ENCODE assay signal across 8 cellular contexts in the genomic region with DNA sequence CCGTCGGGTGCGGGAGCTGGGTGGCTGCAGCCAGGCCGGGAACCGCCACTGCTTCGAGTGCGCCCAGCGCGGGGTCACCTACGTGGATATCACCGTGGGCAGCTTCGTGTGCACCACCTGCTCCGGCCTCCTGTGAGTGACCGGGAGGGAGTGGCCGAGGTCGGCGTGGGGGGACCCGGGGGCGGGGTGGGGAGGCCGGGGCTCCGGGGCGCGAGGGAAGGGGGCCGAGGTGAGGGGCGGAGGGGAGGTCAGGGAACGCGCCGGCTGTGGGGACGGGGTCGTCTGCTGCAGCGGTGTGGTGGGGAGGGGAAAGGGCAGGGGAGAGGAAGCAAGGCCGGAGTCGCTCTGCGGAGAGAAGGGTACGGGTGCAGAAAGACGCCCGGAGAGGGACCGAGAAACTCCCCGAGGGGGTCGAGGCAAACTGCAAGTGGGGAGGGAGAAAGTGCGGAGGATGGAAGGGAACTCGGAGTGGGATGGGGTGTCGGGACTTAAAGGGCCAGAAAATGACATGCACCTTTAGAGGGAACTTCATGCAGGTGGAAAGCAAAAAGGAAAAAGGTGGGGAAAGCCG. TPM values are rescaled to one million over a fixed set of nuclear protein-coding genes. Genes with fewer than 3 reads are reported as not detected.
DNase-seq lines count a peak whose midpoint lies in the region; ATAC-seq, FAIRE-seq and TF ChIP-seq lines count a peak whose summit lies in the region.

No MANE protein-coding gene starts in this region.

- H3K79me1 ChIP-seq in mesenchymal stem cell (replicated peaks; ENCODE audit: low read length, poor library complexity, severe bottlenecking): peaks cover 25% of the 10 kb centered on the region

- TF ChIP-seq CTCF in K562 (IDR thresholded peaks at IDR 0.05 in 2 of 3, conservative IDR thresholded peaks at IDR 0.05 in 1 of 3; ENCODE audit: insufficient read depth in 2 of 3, low read depth in 1 of 3, low read length in 3 of 3): no peak

- no peak overlapping the region for H2BK12ac ChIP-seq in mesenchymal stem cell (ENCODE audit: low read length in 2 of 2)

- no peak overlapping the region for H4K91ac ChIP-seq in mesenchymal stem cell (ENCODE audit: low read length)

- H3K36me3 ChIP-seq in K562 (ENCODE audit: control insufficient read depth, insufficient read depth, low read length) (no peaks in the 10 kb centered on the region; the same call in 2 of the 3 replicates), mesenchymal stem cell (ENCODE audit: control insufficient read depth in 1 of 2, insufficient read depth in 2 of 2, low read depth in 1 of 2, low read length in 2 of 2) (no peaks in the 10 kb centered on the region), aorta (ENCODE audit: control insufficient read depth in 1 of 2, insufficient read depth in 2 of 2, low read length in 1 of 2) (no peaks in the 10 kb centered on the region)

- FAIRE-seq in K562 (lab: Jason Lieb, UNC): no peak

- intact Hi-C loops in K562 (cut with micrococcal nuclease): loop anchor here (2.0 to 5.0 kb wide), 2 partner anchors 29 to 37 kb away; no protein-coding TSS in a partner anchor
- intact Hi-C loops in aorta (cut with DNase I): no loop called here

- no peak for TF ChIP-seq POLR2A in K562 (conservative IDR thresholded peaks at IDR 0.05)

- H4K8ac ChIP-seq in mesenchymal stem cell (ENCODE audit: low read length): peak overlapping the region; percentile 4

- CTCF ChIA-PET in K562 (lab: Yijun Ruan, JAX; ENCODE audit: low intra/inter-chr PET ratio): interaction anchor here (0.7 kb wide), 1 partner anchor 57 kb away, joined by 3 read pairs; no protein-coding TSS in a partner anchor

- H3K27ac ChIP-seq in K562 (ENCODE audit: extremely low read depth, low read depth, low read length) (peak overlapping the region; percentile 56), mesenchymal stem cell (ENCODE audit: low read length, poor library complexity, severe bottlenecking) (no peak overlapping the region), aorta (ENCODE audit: low read depth in 1 of 2, low read length in 2 of 2) (peak overlapping the region in 1 of 2 donors; percentile 53)

- no peaks in the 10 kb centered on the region for H3K27me3 ChIP-seq in K562 (ENCODE audit: control insufficient read depth in 2 of 2, insufficient read depth in 2 of 2, low read length in 2 of 2)
- no peaks in the 10 kb centered on the region for H3K27me3 ChIP-seq in mesenchymal stem cell (ENCODE audit: control insufficient read depth in 1 of 2, insufficient read depth in 1 of 2, low read length in 2 of 2)
- H3K27me3 ChIP-seq in aorta (ENCODE audit: control insufficient read depth in 1 of 2, insufficient read depth in 2 of 2, low read length in 1 of 2): no peaks in the 10 kb centered on the region

- ATAC-seq in K562 (peak; percentile 0; the same call in 1 of the 3 replicates), aorta (ENCODE audit: low FRiP score) (peak; percentile 4), GM21717 (IDR thresholded peaks at IDR 0.05; ENCODE audit: unreplicated experiment) (no peak), HG03280 (IDR thresholded peaks at IDR 0.05; ENCODE audit: unreplicated experiment) (no peak)

- peak overlapping the region; percentile 57 to 92 for H3K9ac ChIP-seq in K562 (ENCODE audit: insufficient read depth in 1 of 2, low read depth in 2 of 2, low read length in 2 of 2)
- peak overlapping the region; percentile 81 for H3K9ac ChIP-seq in mesenchymal stem cell (ENCODE audit: low read length)

- under 1% methylated on average over 29 of the region's 44 CpGs for WGBS in K562 (ENCODE audit: insufficient coverage, low coverage, missing lambda C conversion rate)
- WGBS in mesenchymal stem cell: 2% methylated on average over 39 of the region's 44 CpGs
- 1 to 2% methylated on average over 42 to 44 of the region's 44 CpGs for WGBS in aorta, 2 donors

- no peaks in the 10 kb centered on the region for H3K9me3 ChIP-seq in K562 (replicated peaks; ENCODE audit: control insufficient read depth, insufficient read depth, low read depth, low read length)
- H3K9me3 ChIP-seq in mesenchymal stem cell (ENCODE audit: control insufficient read depth, low read length): no peaks in the 10 kb centered on the region
- no peaks in the 10 kb centered on the region for H3K9me3 ChIP-seq in aorta (ENCODE audit: control insufficient read depth, low read length)

- peak overlapping the region; percentile 45 to 81 for H3K4ac ChIP-seq in mesenchymal stem cell (ENCODE audit: low read depth in 1 of 2, low read length in 2 of 2)

- H4K20me1 ChIP-seq in K562 (replicated peaks; ENCODE audit: control insufficient read depth, insufficient read depth, low read length): no peaks in the 10 kb centered on the region; the same call in 1 of the 2 replicates

- peak overlapping the region; percentile 87 for H3K4me3 ChIP-seq in K562
- peak overlapping the region; percentile 75 to 89 for H3K4me3 ChIP-seq in mesenchymal stem cell (ENCODE audit: insufficient read depth in 1 of 2, low read depth in 1 of 2, low read length in 2 of 2)
- peak overlapping the region; percentile 41 to 73 for H3K4me3 ChIP-seq in aorta (ENCODE audit: low read length in 2 of 2)

- H3K9me1 ChIP-seq in K562 (ENCODE audit: control insufficient read depth, insufficient read depth, low read length): no peaks in the 10 kb centered on the region

- H3K79me2 ChIP-seq in K562 (ENCODE audit: control insufficient read depth, insufficient read depth, low read length): peaks cover 40% of the 10 kb centered on the region

- POLR2A ChIA-PET in K562 (lab: Yijun Ruan, JAX): interaction anchor here (0.6 to 1.7 kb wide), 6 partner anchors 11 to 73 kb away, joined by 3 to 6 read pairs (median 3); a partner anchor contains a TSS

- H3K4me1 ChIP-seq in K562 (replicated peaks in 1 of 2; ENCODE audit: control insufficient read depth in 2 of 2, insufficient read depth in 2 of 2, low read length in 2 of 2): peaks cover 30 to 38% of the 10 kb centered on the region in 2 experiments
- H3K4me1 ChIP-seq in mesenchymal stem cell (ENCODE audit: control insufficient read depth, insufficient read depth, low read depth, low read length): peaks cover 10% of the 10 kb centered on the region
- peaks cover 6 to 8% of the 10 kb centered on the region in 2 donors for H3K4me1 ChIP-seq in aorta (ENCODE audit: control insufficient read depth in 1 of 2, insufficient read depth in 2 of 2, low read length in 2 of 2)

- peak overlapping the region; percentile 82 for H2BK15ac ChIP-seq in mesenchymal stem cell (ENCODE audit: low read depth, poor library complexity, severe bottlenecking)

- no peak for TF ChIP-seq EP300 in K562 (IDR thresholded peaks at IDR 0.05; ENCODE audit: low read length)

- H3K4me2 ChIP-seq in K562 (ENCODE audit: insufficient read depth, low read length) (peak overlapping the region; percentile 81), mesenchymal stem cell (ENCODE audit: low read length, poor library complexity, severe bottlenecking) (peak overlapping the region; percentile 100)

- H2BK120ac ChIP-seq in mesenchymal stem cell (ENCODE audit: low read depth, low read length): no peak overlapping the region

- in situ Hi-C loops in K562 (cut with MboI): no loop called here

- H3K14ac ChIP-seq in mesenchymal stem cell (ENCODE audit: low read length in 2 of 2): peak overlapping the region in 1 of 2 experiments; percentile 55

- no peak for TF ChIP-seq RAD21 in K562 (CRISPR knock-in tag; conservative IDR thresholded peaks at IDR 0.05 in 1 of 2, IDR thresholded peaks at IDR 0.05 in 1 of 2)

- no peak overlapping the region for H2AK5ac ChIP-seq in mesenchymal stem cell (ENCODE audit: low read length, severe bottlenecking)

- no peak overlapping the region for H2BK5ac ChIP-seq in mesenchymal stem cell (ENCODE audit: low read depth, low read length, poor library complexity, severe bottlenecking)

- H3K23ac ChIP-seq in mesenchymal stem cell (ENCODE audit: low read length in 2 of 2): peak overlapping the region in 1 of 2 experiments; percentile 89

- DNase-seq in stimulated activated CD4-positive, alpha-beta T cell treated with anti-CD3 and anti-CD28 coated beads, Interleukin-4, amount 100 ng/mL, for 1 hour: peak; percentile 10
- no peak for DNase-seq in stimulated activated CD4-positive, alpha-beta T cell treated with anti-CD3 and anti-CD28 coated beads, Interleukin-2, amount 100 ng/mL, for 48 hours
- DNase-seq in K562 (ENCODE audit: extremely low read depth in 1 of 4, low spot score in 3 of 4): no peak
- no peak for DNase-seq in mesenchymal stem cell
- no peak for DNase-seq in aorta
- DNase-seq in retina: no peak

- peak overlapping the region; percentile 90 for H2AFZ ChIP-seq in K562 (ENCODE audit: low read depth, low read length)
- peak overlapping the region; percentile 90 for H2AFZ ChIP-seq in mesenchymal stem cell (ENCODE audit: low read depth, low read length)

- no TSS peak for BruUV-seq in K562 (replicated peaks; lab: Mats Ljungman, UMichigan)

- H3K18ac ChIP-seq in mesenchymal stem cell (ENCODE audit: low read depth in 1 of 2, low read length in 2 of 2): peak overlapping the region; percentile 33 to 89

RNA-seq across cellular contexts. Expression of a gene that starts 0.5 kb away (rescaled TPM):
- 25.6 and 42.2 TPM in 2 replicates for total RNA-seq in K562 (2011; cell fraction: chromatin; rRNA removed; ENCODE audit: low replicate concordance)
- total RNA-seq in K562 (2011; cell fraction: nucleolus; rRNA removed): 22.7 and 25.7 TPM in 2 replicates
- total RNA-seq in K562 (2011; cell fraction: nucleoplasm; rRNA removed): 28.4 and 39.7 TPM in 2 replicates
- total RNA-seq in K562 (2014; rRNA removed): 11.7 and 20.2 TPM in 2 replicates
- 3.6 and 4.3 TPM in 2 replicates for total RNA-seq in K562 (2014; rRNA removed; fragmentation: Illumina TruSeq; extraction: Trizol)
- 7.8 and 9.3 TPM in 2 replicates for total RNA-seq in K562 (2015; rRNA removed; fragmentation: Illumina TruSeq; extraction: Trizol)
- 23.1 and 23.4 TPM in 2 replicates for total RNA-seq in K562 (2021)
- polyA plus RNA-seq in K562 (2011; rRNA removed): 4.6 and 5.2 TPM in 2 replicates
- polyA plus RNA-seq in K562 (2011; cell fraction: cytosol; rRNA removed): 3.8 and 25.5 TPM in 2 replicates
- 12.0 and 33.1 TPM in 2 replicates for polyA plus RNA-seq in K562 (2011; cell fraction: nucleus; rRNA removed)
- 9.7 and 18.9 TPM in 2 replicates for polyA plus RNA-seq in K562 (2012)
- polyA plus RNA-seq in K562 (2014; fragmentation: Illumina TruSeq; extraction: Trizol): 6.5 and 9.6 TPM in 2 replicates
- polyA plus RNA-seq in K562 (2014; fragmentation: Nextera tagmentation; extraction: Ambion mirVana): under 1 TPM; 0.31 to 0.32 TPM
- polyA plus RNA-seq in K562 (2014; rRNA removed): 10.0 and 16.8 TPM in 2 replicates
- 3.7 and 4.3 TPM in 2 replicates for polyA minus RNA-seq in K562 (2011; rRNA and poly(A)+ RNA removed)
- polyA minus RNA-seq in K562 (2011; cell fraction: cytosol; rRNA and poly(A)+ RNA removed): 3.9 and 8.0 TPM in 2 replicates
- 10.2 and 12.1 TPM in 2 replicates for polyA minus RNA-seq in K562 (2011; cell fraction: nucleus; rRNA and poly(A)+ RNA removed)
- 5.6 TPM for polyA plus RNA-seq in mesenchymal stem cell (2013, experiment 1 of 2)
- polyA plus RNA-seq in mesenchymal stem cell (2013, experiment 2 of 2): 5.7 TPM
- total RNA-seq in aorta: 10 to 100 TPM; 28.4 to 29.2 TPM
- 10 to 100 TPM in 1 of 2 donors, 1 to 10 TPM in 1; 6.4 to 14.6 TPM for polyA plus RNA-seq in aorta

RNA-seq across cellular contexts. Expression of a gene that starts 34.2 kb away (rescaled TPM):
- 7.1 and 11.6 TPM in 2 replicates for total RNA-seq in K562 (2011; cell fraction: chromatin; rRNA removed; ENCODE audit: low replicate concordance)
- total RNA-seq in K562 (2011; cell fraction: nucleolus; rRNA removed): 13.0 and 18.8 TPM in 2 replicates
- total RNA-seq in K562 (2011; cell fraction: nucleoplasm; rRNA removed): 5.2 and 5.7 TPM in 2 replicates
- total RNA-seq in K562 (2014; rRNA removed) (1.3 and 1.8 TPM in 2 replicates), K562 (2014; rRNA removed; fragmentation: Illumina TruSeq; extraction: Trizol) (0.48 TPM in 1 of 2 replicates, not detected in the other), K562 (2015; rRNA removed; fragmentation: Illumina TruSeq; extraction: Trizol) (1.1 TPM in 2 replicates), K562 (2021) (3.2 and 5.3 TPM in 2 replicates), aorta (1 to 10 TPM; 2.1 to 7.5 TPM)
- polyA plus RNA-seq in K562 (2011; rRNA removed) (0.42 and 2.1 TPM in 2 replicates), K562 (2014; fragmentation: Illumina TruSeq; extraction: Trizol) (0.48 and 2.8 TPM in 2 replicates), K562 (2014; fragmentation: Nextera tagmentation; extraction: Ambion mirVana) (under 1 TPM; 0.13 to 0.14 TPM), K562 (2014; rRNA removed) (4.2 and 8.1 TPM in 2 replicates), aorta (1 to 10 TPM in 1 of 2 donors, under 1 TPM in 1; 0.75 to 9.9 TPM)
- polyA plus RNA-seq in K562 (2011; cell fraction: cytosol; rRNA removed): 0.96 and 3.5 TPM in 2 replicates
- polyA plus RNA-seq in K562 (2011; cell fraction: nucleus; rRNA removed): 11.2 and 27.2 TPM in 2 replicates
- polyA plus RNA-seq in K562 (2012): 4.8 and 12.8 TPM in 2 replicates
- polyA minus RNA-seq in K562 (2011; rRNA and poly(A)+ RNA removed): not detected in 2 replicates
- not detected in 2 replicates for polyA minus RNA-seq in K562 (2011; cell fraction: cytosol; rRNA and poly(A)+ RNA removed)
- polyA minus RNA-seq in K562 (2011; cell fraction: nucleus; rRNA and poly(A)+ RNA removed): 2.0 and 3.4 TPM in 2 replicates
- polyA plus RNA-seq in mesenchymal stem cell (2013, experiment 1 of 2): 1.9 TPM
- polyA plus RNA-seq in mesenchymal stem cell (2013, experiment 2 of 2): 1.4 TPM

RNA-seq across cellular contexts. Expression of a gene that starts 46.4 kb away (rescaled TPM):
- 117 and 377 TPM in 2 replicates for total RNA-seq in K562 (2011; cell fraction: chromatin; rRNA removed; ENCODE audit: low replicate concordance)
- 224 and 228 TPM in 2 replicates for total RNA-seq in K562 (2011; cell fraction: nucleolus; rRNA removed)
- total RNA-seq in K562 (2011; cell fraction: nucleoplasm; rRNA removed): 133 and 136 TPM in 2 replicates
- total RNA-seq in K562 (2014; rRNA removed) (15.0 and 33.7 TPM in 2 replicates), K562 (2014; rRNA removed; fragmentation: Illumina TruSeq; extraction: Trizol) (3.3 and 6.0 TPM in 2 replicates), K562 (2015; rRNA removed; fragmentation: Illumina TruSeq; extraction: Trizol) (15.0 and 17.2 TPM in 2 replicates), K562 (2021) (56.0 and 63.3 TPM in 2 replicates), aorta (10 to 100 TPM; 39.1 to 56.0 TPM)
- polyA plus RNA-seq in K562 (2011; rRNA removed) (9.0 and 22.2 TPM in 2 replicates), K562 (2014; fragmentation: Illumina TruSeq; extraction: Trizol) (15.7 and 28.6 TPM in 2 replicates), K562 (2014; fragmentation: Nextera tagmentation; extraction: Ambion mirVana) (under 1 TPM; 0.06 to 0.25 TPM), K562 (2014; rRNA removed) (41.0 and 53.0 TPM in 2 replicates), aorta (10 to 100 TPM; 26.3 to 68.2 TPM)
- polyA plus RNA-seq in K562 (2011; cell fraction: cytosol; rRNA removed): 8.5 and 16.9 TPM in 2 replicates
- polyA plus RNA-seq in K562 (2011; cell fraction: nucleus; rRNA removed): 184 and 234 TPM in 2 replicates
- 28.5 and 77.6 TPM in 2 replicates for polyA plus RNA-seq in K562 (2012)
- 7.4 and 7.6 TPM in 2 replicates for polyA minus RNA-seq in K562 (2011; rRNA and poly(A)+ RNA removed)
- polyA minus RNA-seq in K562 (2011; cell fraction: cytosol; rRNA and poly(A)+ RNA removed): 25.4 and 28.8 TPM in 2 replicates
- polyA minus RNA-seq in K562 (2011; cell fraction: nucleus; rRNA and poly(A)+ RNA removed): 61.5 and 71.8 TPM in 2 replicates
- 72.6 TPM for polyA plus RNA-seq in mesenchymal stem cell (2013, experiment 1 of 2)
- 68.0 TPM for polyA plus RNA-seq in mesenchymal stem cell (2013, experiment 2 of 2)

RNA-seq across cellular contexts. Expression of a gene that starts 46.6 kb away (rescaled TPM):
- total RNA-seq in K562 (2011; cell fraction: chromatin; rRNA removed; ENCODE audit: low replicate concordance): 1.5 and 2.7 TPM in 2 replicates
- total RNA-seq in K562 (2011; cell fraction: nucleolus; rRNA removed): 1.6 and 2.0 TPM in 2 replicates
- 1.1 and 2.1 TPM in 2 replicates for total RNA-seq in K562 (2011; cell fraction: nucleoplasm; rRNA removed)
- total RNA-seq in K562 (2014; rRNA removed) (0.50 and 1.4 TPM in 2 replicates), K562 (2014; rRNA removed; fragmentation: Illumina TruSeq; extraction: Trizol) (0.10 and 0.33 TPM in 2 replicates), K562 (2015; rRNA removed; fragmentation: Illumina TruSeq; extraction: Trizol) (0.49 and 0.51 TPM in 2 replicates), K562 (2021) (0.94 and 0.95 TPM in 2 replicates), aorta (under 1 TPM in 1 of 2 donors, not detected in 1; 0.81 TPM)
- polyA plus RNA-seq in K562 (2011; rRNA removed) (0.50 and 0.57 TPM in 2 replicates), K562 (2014; fragmentation: Illumina TruSeq; extraction: Trizol) (0.42 and 0.80 TPM in 2 replicates), K562 (2014; fragmentation: Nextera tagmentation; extraction: Ambion mirVana) (under 1 TPM; 0.17 to 0.27 TPM), K562 (2014; rRNA removed) (0.73 and 1.3 TPM in 2 replicates), aorta (1 to 10 TPM in 1 of 2 donors, not detected in 1; 1.2 TPM)
- polyA plus RNA-seq in K562 (2011; cell fraction: cytosol; rRNA removed): 0.86 and 1.00 TPM in 2 replicates
- 2.1 and 3.5 TPM in 2 replicates for polyA plus RNA-seq in K562 (2011; cell fraction: nucleus; rRNA removed)
- 0.52 and 1.0 TPM in 2 replicates for polyA plus RNA-seq in K562 (2012)
- 0.51 and 0.84 TPM in 2 replicates for polyA minus RNA-seq in K562 (2011; rRNA and poly(A)+ RNA removed)
- polyA minus RNA-seq in K562 (2011; cell fraction: cytosol; rRNA and poly(A)+ RNA removed): 0.67 TPM in 1 of 2 replicates, not detected in the other
- polyA minus RNA-seq in K562 (2011; cell fraction: nucleus; rRNA and poly(A)+ RNA removed): 0.67 and 0.78 TPM in 2 replicates
- polyA plus RNA-seq in mesenchymal stem cell (2013, experiment 1 of 2): 0.37 TPM
- polyA plus RNA-seq in mesenchymal stem cell (2013, experiment 2 of 2): 0.33 TPM

RNA-seq across cellular contexts. Expression of a gene that starts 55.8 kb away (rescaled TPM):
- 0.53 and 1.0 TPM in 2 replicates for total RNA-seq in K562 (2011; cell fraction: chromatin; rRNA removed; ENCODE audit: low replicate concordance)
- 0.67 and 0.79 TPM in 2 replicates for total RNA-seq in K562 (2011; cell fraction: nucleolus; rRNA removed)
- 0.23 and 0.59 TPM in 2 replicates for total RNA-seq in K562 (2011; cell fraction: nucleoplasm; rRNA removed)
- total RNA-seq in K562 (2014; rRNA removed) (0.32 and 0.98 TPM in 2 replicates), K562 (2014; rRNA removed; fragmentation: Illumina TruSeq; extraction: Trizol) (0.11 and 0.13 TPM in 2 replicates), K562 (2015; rRNA removed; fragmentation: Illumina TruSeq; extraction: Trizol) (0.15 and 0.22 TPM in 2 replicates), K562 (2021) (0.82 and 0.87 TPM in 2 replicates), aorta (1 to 10 TPM in 1 of 2 donors, under 1 TPM in 1; 0.75 to 1.3 TPM)
- polyA plus RNA-seq in K562 (2011; rRNA removed) (0.09 and 0.13 TPM in 2 replicates), K562 (2014; fragmentation: Illumina TruSeq; extraction: Trizol) (0.13 and 0.17 TPM in 2 replicates), K562 (2014; fragmentation: Nextera tagmentation; extraction: Ambion mirVana) (not detected), K562 (2014; rRNA removed) (0.88 and 1.0 TPM in 2 replicates), aorta (under 1 TPM; 0.18 to 0.25 TPM)
- polyA plus RNA-seq in K562 (2011; cell fraction: cytosol; rRNA removed): 0.15 and 1.4 TPM in 2 replicates
- 0.34 and 1.7 TPM in 2 replicates for polyA plus RNA-seq in K562 (2011; cell fraction: nucleus; rRNA removed)
- polyA plus RNA-seq in K562 (2012): 0.35 and 0.65 TPM in 2 replicates
- 0.11 TPM in 1 of 2 replicates, not detected in the other for polyA minus RNA-seq in K562 (2011; rRNA and poly(A)+ RNA removed)
- polyA minus RNA-seq in K562 (2011; cell fraction: cytosol; rRNA and poly(A)+ RNA removed): not detected in 2 replicates
- polyA minus RNA-seq in K562 (2011; cell fraction: nucleus; rRNA and poly(A)+ RNA removed): 0.22 and 0.40 TPM in 2 replicates
- 0.57 TPM for polyA plus RNA-seq in mesenchymal stem cell (2013, experiment 1 of 2)
- polyA plus RNA-seq in mesenchymal stem cell (2013, experiment 2 of 2): 0.58 TPM

Comparison
In these comparisons a context has a peak if more than half of its experiments do, and no peak if none do; other contexts are left out.
1. ATAC-seq: peak in K562 (single experiment) and aorta (single experiment); none in GM21717 (single experiment) and HG03280 (single experiment).
2. Peak in every context shown above with its lines, with median percentiles within 50 percentile points of each other: H3K4me3 ChIP-seq.